ENCODE assay signal across 18 cellular contexts in the genomic region with DNA sequence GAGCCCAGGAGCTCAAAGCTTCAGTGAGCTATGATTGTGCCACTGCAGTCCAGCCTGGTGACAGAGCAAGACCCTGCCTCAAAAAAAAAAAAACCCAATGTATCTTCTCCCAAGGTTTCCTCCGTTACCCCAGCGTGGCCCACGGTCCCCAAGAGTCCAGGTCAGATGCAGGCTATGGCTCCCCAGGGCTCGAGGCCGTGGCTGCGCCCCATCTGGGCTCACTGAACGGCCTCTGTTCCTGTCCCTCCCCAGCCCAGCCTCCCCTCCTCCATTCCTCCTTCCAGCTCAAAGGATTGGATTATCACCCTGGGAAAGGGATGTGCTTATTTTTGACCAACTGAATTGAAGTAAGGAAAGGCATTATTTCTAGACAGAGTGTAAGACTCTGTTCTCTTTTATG. TPM values are rescaled to one million over a fixed set of nuclear protein-coding genes. Genes with fewer than 3 reads are reported as not detected.
DNase-seq lines count a peak whose midpoint lies in the region; ATAC-seq and TF ChIP-seq lines count a peak whose summit lies in the region.
"Had no signal": no experiment of that assay in that cellular context is flagged by ENCODE, and none has a peak within 500 bp of the region (broad histone marks: within the 10 kb centered on the region; RNA-seq: fewer than 3 reads in every experiment).

No MANE protein-coding gene starts in this region.

- H3K27ac Mint-ChIP-seq in glutamatergic neuron (ENCODE audit: unreplicated experiment) = peak overlapping the region; percentile 14
- H3K27ac Mint-ChIP-seq: CD4-positive, CD25-positive, alpha-beta regulatory T cell had no signal

- H3K36me3 Mint-ChIP-seq in glutamatergic neuron (ENCODE audit: unreplicated experiment) = peaks cover 5% of the 10 kb centered on the region

- no peak overlapping the region for H3K4me3 Mint-ChIP-seq in glutamatergic neuron (ENCODE audit: unreplicated experiment)
- H3K4me3 Mint-ChIP-seq: CD4-positive, CD25-positive, alpha-beta regulatory T cell; CD8-positive, alpha-beta memory T cell had no signal

- no peak overlapping the region for H3K4me3 ChIP-seq in right cardiac atrium (ENCODE audit: low read length)
- H3K4me3 ChIP-seq in osteoblast (ENCODE audit: insufficient read depth, low read length) = no peak overlapping the region
- no peak overlapping the region for H3K4me3 ChIP-seq in esophagus muscularis mucosa
- H3K4me3 ChIP-seq: GM23248 had no signal

- H3K4me2 ChIP-seq in osteoblast (ENCODE audit: insufficient read depth, low read length) = no peak overlapping the region

- no peaks in the 10 kb centered on the region for H3K79me2 ChIP-seq in osteoblast (ENCODE audit: insufficient read depth, low read length)

- WGBS in right cardiac atrium = 77% methylated on average over 7 of the region's 7 CpGs
- WGBS in esophagus muscularis mucosa = 93% methylated on average over 7 of the region's 7 CpGs

- H3K27ac ChIP-seq in right cardiac atrium (ENCODE audit: low read length) (no peak overlapping the region), osteoblast (ENCODE audit: low read depth, low read length) (no peak overlapping the region), esophagus muscularis mucosa (replicated peaks in 1 of 4) (no peak overlapping the region)
- H3K27ac ChIP-seq: GM23248, HL-60 had no signal

- no peak for TF ChIP-seq POLR2A in esophagus muscularis mucosa (IDR thresholded peaks at IDR 0.05; ENCODE audit: low read depth)

- peaks cover 45% of the 10 kb centered on the region for H3K4me1 Mint-ChIP-seq in glutamatergic neuron (ENCODE audit: low read depth, unreplicated experiment)

- H4K20me1 ChIP-seq in osteoblast (ENCODE audit: insufficient read depth, low read length) = peaks cover 12% of the 10 kb centered on the region

- peaks cover 26% of the 10 kb centered on the region for H3K9me3 Mint-ChIP-seq in glutamatergic neuron (ENCODE audit: unreplicated experiment)
- H3K9me3 Mint-ChIP-seq: CD4-positive, CD25-positive, alpha-beta regulatory T cell had no signal

- H3K4me1 ChIP-seq in right cardiac atrium (ENCODE audit: control insufficient read depth, insufficient read depth, low read length) (no peaks in the 10 kb centered on the region), osteoblast (ENCODE audit: insufficient read depth, low read length) (no peaks in the 10 kb centered on the region), esophagus muscularis mucosa (peaks cover 0 to 15% (median 13%) of the 10 kb centered on the region in 4 donors)

- H3K36me3 ChIP-seq in osteoblast (ENCODE audit: insufficient read depth, low read length) (no peaks in the 10 kb centered on the region), esophagus muscularis mucosa (no peaks in the 10 kb centered on the region)

- ATAC-seq in right cardiac atrium (no peak), left cardiac atrium (no peak)

- no peak overlapping the region for H2AFZ ChIP-seq in osteoblast (ENCODE audit: low read length)
- H2AFZ ChIP-seq: GM23248 had no signal

- TF ChIP-seq CTCF in glutamatergic neuron (IDR thresholded peaks at IDR 0.05; ENCODE audit: partially characterized antibody, unreplicated experiment) (no peak), osteoblast (IDR thresholded peaks at IDR 0.05; ENCODE audit: extremely low read depth, low read depth, low read length) (no peak), esophagus muscularis mucosa (IDR thresholded peaks at IDR 0.05) (no peak)

- H3K9me3 ChIP-seq in right cardiac atrium (ENCODE audit: control insufficient read depth, low read length) (no peaks in the 10 kb centered on the region), osteoblast (ENCODE audit: low read depth, low read length) (no peaks in the 10 kb centered on the region), esophagus muscularis mucosa (no peaks in the 10 kb centered on the region)

- no peak for TF ChIP-seq EP300 in esophagus muscularis mucosa (IDR thresholded peaks at IDR 0.05)

- H3K27me3 ChIP-seq in right cardiac atrium (ENCODE audit: control insufficient read depth, insufficient read depth) = no peaks in the 10 kb centered on the region
- no peaks in the 10 kb centered on the region for H3K27me3 ChIP-seq in osteoblast (ENCODE audit: insufficient read depth, low read length)
- peaks cover 0 to under 1% (median 0%) of the 10 kb centered on the region in 4 donors for H3K27me3 ChIP-seq in esophagus muscularis mucosa

- intact Hi-C loops in right cardiac atrium (cut with DNase I) (no loop called here), left cardiac atrium (cut with DNase I) (no loop called here), esophagus muscularis mucosa (cut with DNase I) (no loop called here)

- H3K27me3 Mint-ChIP-seq in glutamatergic neuron (ENCODE audit: unreplicated experiment) = peaks cover 16% of the 10 kb centered on the region
- H3K27me3 Mint-ChIP-seq: CD4-positive, CD25-positive, alpha-beta regulatory T cell had no signal

- DNase-seq in right cardiac atrium = peak; percentile 2 to 32 (median 20)
- DNase-seq in left cardiac atrium = no peak
- no peak for DNase-seq in glutamatergic neuron
- peak; percentile 65 for DNase-seq in osteoblast (ENCODE audit: insufficient read length, low spot score, missing footprints)
- DNase-seq in esophagus muscularis mucosa (ENCODE audit: extremely low spot score) = no peak
- no peak for DNase-seq in glomerular visceral epithelial cell (ENCODE audit: extremely low spot score)
- DNase-seq in D341Med (ENCODE audit: low spot score) = no peak
- DNase-seq: 8988T; C1 segment of cervical spinal cord; CD4-positive, CD25-positive, alpha-beta regulatory T cell; CD8-positive, alpha-beta memory T cell; COR-L47; DMS153; DMS79; GDM1; GM23248; HCEC 1CT had no signal

RNA-seq across cellular contexts. Expression of a gene that starts 31.0 kb away (rescaled TPM):
- total RNA-seq in right cardiac atrium (1 to 10 TPM; 5.7 to 7.3 (median 6.7) TPM), left cardiac atrium (1 to 10 TPM; 6.1 to 6.6 TPM), glutamatergic neuron (ENCODE audit: unreplicated experiment) (69.2 TPM), osteoblast (12.7 and 14.5 TPM in 2 replicates), esophagus muscularis mucosa (10 to 100 TPM in 1 of 4 donors, 1 to 10 TPM in 3; 4.8 to 10.9 (median 7.8) TPM)
- polyA plus RNA-seq in right cardiac atrium = 6.9 TPM

RNA-seq across cellular contexts. Expression of a gene that starts 55.3 kb away (rescaled TPM):
- total RNA-seq in right cardiac atrium (1 to 10 TPM; 3.7 to 9.3 (median 6.8) TPM), left cardiac atrium (1 to 10 TPM; 3.7 to 4.4 TPM), glutamatergic neuron (ENCODE audit: unreplicated experiment) (13.8 TPM), osteoblast (11.2 and 13.4 TPM in 2 replicates), esophagus muscularis mucosa (10 to 100 TPM in 2 of 4 donors, 1 to 10 TPM in 2; 5.8 to 19.1 (median 9.5) TPM)
- 5.4 TPM for polyA plus RNA-seq in right cardiac atrium

Comparison
In these comparisons a context has a peak if more than half of its experiments do, and no peak if none do; other contexts are left out.
1. DNase-seq: peak in right cardiac atrium (3 of 3) and osteoblast (single experiment); none in left cardiac atrium (single experiment), glutamatergic neuron (single experiment), esophagus muscularis mucosa (single experiment), glomerular visceral epithelial cell (single experiment) and D341Med (single experiment).